Comparison of ENCODE assay signal across 26 cellular contexts in genomic region chr12:9123741-9124140, GRCh38. TPM values are rescaled to one million over a fixed set of nuclear protein-coding genes. Genes with fewer than 3 reads are reported as not detected.
DNase-seq lines count a peak whose midpoint lies in the region; ATAC-seq, FAIRE-seq and TF ChIP-seq lines count a peak whose summit lies in the region.
"Had no signal": no experiment of that assay in that cellular context is flagged by ENCODE, and none has a peak within 500 bp of the region (broad histone marks: within the 10 kb centered on the region; RNA-seq: fewer than 3 reads in every experiment).

No MANE protein-coding gene starts in this region.

- peak overlapping the region in 2 of 3 experiments; percentile 5 to 7 for H3K4me3 ChIP-seq in mammary epithelial cell (replicated peaks in 1 of 3; ENCODE audit: insufficient read depth in 1 of 3, low read depth in 2 of 3, low read length in 3 of 3)
- no peak overlapping the region for H3K4me3 ChIP-seq in parathyroid adenoma (ENCODE audit: low read depth, low read length)
- peak overlapping the region; percentile 14 to 34 (median 24) for H3K4me3 ChIP-seq in tibial nerve
- peak overlapping the region in 2 of 4 donors; percentile 1 to 28 for H3K4me3 ChIP-seq in adrenal gland
- no peak overlapping the region for H3K4me3 ChIP-seq in small intestine (ENCODE audit: low read depth in 1 of 2, low read length in 2 of 2)

- CTCF ChIA-PET in mammary epithelial cell (lab: Charles Lee; ENCODE audit: low non-redundant PET): no interaction called here

- H4K20me1 ChIP-seq in mammary epithelial cell (ENCODE audit: insufficient read depth, low read length): no peaks in the 10 kb centered on the region

- dilution Hi-C loops in mammary epithelial cell (cut with HindIII; ENCODE audit: low sequenced_read_pairs): no loop called here

- TF ChIP-seq EP300 in tibial nerve (IDR thresholded peaks at IDR 0.05): no peak

- H3K27ac ChIP-seq in mammary epithelial cell (ENCODE audit: insufficient read depth, low read depth, low read length): no peak overlapping the region
- H3K27ac ChIP-seq in parathyroid adenoma: peak overlapping the region; percentile 20
- peak overlapping the region; percentile 52 to 84 (median 66) for H3K27ac ChIP-seq in tibial nerve
- H3K27ac ChIP-seq in adrenal gland: peak overlapping the region in 2 of 5 donors; percentile 49 to 52
- peak overlapping the region in 1 of 2 donors; percentile 71 for H3K27ac ChIP-seq in small intestine (ENCODE audit: low read depth in 1 of 2, low read length in 1 of 2)
- H3K27ac ChIP-seq: WERI-Rb-1 had no signal

- H3K9ac ChIP-seq in mammary epithelial cell (ENCODE audit: insufficient read depth, low read length) (no peak overlapping the region), parathyroid adenoma (no peak overlapping the region)

- BruUV-seq in mammary epithelial cell (replicated peaks; lab: Mats Ljungman, UMichigan): no TSS peak

- peak; percentile 45 for ATAC-seq in left ventricle myocardium superior
- ATAC-seq: activated CD8-positive, alpha-beta T cell treated with anti-CD3 and anti-CD28 coated beads for 36 hours; activated T-cell treated with anti-CD3 and anti-CD28 coated beads, Interleukin-2, amount 50 U/mL, for 72 hours; stimulated activated naive CD8-positive, alpha-beta T cell treated with anti-CD3 and anti-CD28 coated beads, Interleukin-15, amount 100 ng/mL, for 72 hours had no signal

- H3K79me2 ChIP-seq in mammary epithelial cell (ENCODE audit: insufficient read depth, low read length) (no peaks in the 10 kb centered on the region), parathyroid adenoma (no peaks in the 10 kb centered on the region)

- H2AFZ ChIP-seq in mammary epithelial cell (ENCODE audit: low read depth, low read length): peak overlapping the region; percentile 28
- peak overlapping the region; percentile 29 for H2AFZ ChIP-seq in parathyroid adenoma

- H3K9me3 ChIP-seq in mammary epithelial cell (replicated peaks; ENCODE audit: insufficient read depth, low read length) (no peaks in the 10 kb centered on the region), parathyroid adenoma (ENCODE audit: control insufficient read depth, low read length) (no peaks in the 10 kb centered on the region), tibial nerve (no peaks in the 10 kb centered on the region), adrenal gland (replicated peaks in 1 of 3) (no peaks in the 10 kb centered on the region), small intestine (ENCODE audit: control insufficient read depth, low read depth) (no peaks in the 10 kb centered on the region)

- no peak for FAIRE-seq in small intestine (lab: Jason Lieb, UNC)
- FAIRE-seq: bronchial epithelial cell had no signal

- in situ Hi-C loops in mammary epithelial cell (cut with MboI; ENCODE audit: low sequenced_read_pairs in 2 of 2): no loop called here

- TF ChIP-seq POLR2A in tibial nerve (IDR thresholded peaks at IDR 0.05): no peak
- TF ChIP-seq POLR2A in adrenal gland (IDR thresholded peaks at IDR 0.05): no peak

- H3K4me2 ChIP-seq in mammary epithelial cell (ENCODE audit: insufficient read depth, low read depth, low read length) (peak overlapping the region; percentile 74), parathyroid adenoma (ENCODE audit: low read length) (peak overlapping the region; percentile 40)

- TF ChIP-seq CTCF in mammary epithelial cell (conservative IDR thresholded peaks at IDR 0.05 in 1 of 2, IDR thresholded peaks at IDR 0.05 in 1 of 2; ENCODE audit: extremely low read depth in 1 of 2, insufficient read depth in 1 of 2, low read depth in 1 of 2, low read length in 2 of 2) (no peak), parathyroid adenoma (IDR thresholded peaks at IDR 0.05) (no peak), tibial nerve (IDR thresholded peaks at IDR 0.05) (no peak), adrenal gland (IDR thresholded peaks at IDR 0.05) (no peak)

- no peaks in the 10 kb centered on the region for H3K36me3 ChIP-seq in mammary epithelial cell (ENCODE audit: insufficient read depth, low read length)
- no peaks in the 10 kb centered on the region for H3K36me3 ChIP-seq in parathyroid adenoma (ENCODE audit: control insufficient read depth, insufficient read depth, low read length)
- H3K36me3 ChIP-seq in tibial nerve: no peaks in the 10 kb centered on the region
- H3K36me3 ChIP-seq in adrenal gland (replicated peaks in 1 of 2): no peaks in the 10 kb centered on the region
- no peaks in the 10 kb centered on the region for H3K36me3 ChIP-seq in small intestine (ENCODE audit: control insufficient read depth in 2 of 2, insufficient read depth in 2 of 2, low read length in 2 of 2)
- H3K36me3 ChIP-seq: WERI-Rb-1 had no signal

- H3K27me3 ChIP-seq in mammary epithelial cell (ENCODE audit: insufficient read depth, low read length) (no peaks in the 10 kb centered on the region), parathyroid adenoma (ENCODE audit: control insufficient read depth, insufficient read depth, low read length) (no peaks in the 10 kb centered on the region), tibial nerve (no peaks in the 10 kb centered on the region), adrenal gland (no peaks in the 10 kb centered on the region), small intestine (ENCODE audit: control insufficient read depth in 2 of 2, insufficient read depth in 2 of 2, low read length in 2 of 2) (no peaks in the 10 kb centered on the region)

- DNase-seq in mammary epithelial cell (no peak), left ventricle myocardium superior (no peak), tibial nerve (ENCODE audit: low spot score in 2 of 2) (no peak), adrenal gland (no peak), small intestine (no peak), activated gamma-delta T cell treated with Interleukin-2 at 50 U/mL for 16 hours (no peak)
- DNase-seq in stimulated activated CD4-positive, alpha-beta T cell treated with anti-CD3 and anti-CD28 coated beads, Interleukin-4, amount 100 ng/mL, for 24 hours: no peak
- DNase-seq: activated CD8-positive, alpha-beta T cell treated with anti-CD3 and anti-CD28 coated beads for 36 hours; activated naive CD8-positive, alpha-beta T cell treated with anti-CD3 and anti-CD28 coated beads for 36 hours; activated T-cell treated with anti-CD3 and anti-CD28 coated beads, Interleukin-2, amount 50 U/mL, for 72 hours; Caco-2; EL; HCEC 1CT; immature natural killer cell; KG1; mesendoderm; NCI-H1048; NCI-H524; nephron progenitor cell; SHP77 treated with DMSO at 0.1 percent for 48 hours; stimulated activated naive CD8-positive, alpha-beta T cell treated with anti-CD3 and anti-CD28 coated beads, Interleukin-15, amount 100 ng/mL, for 72 hours; T-helper 1 cell; WERI-Rb-1 had no signal

- peaks cover 12% of the 10 kb centered on the region for H3K4me1 ChIP-seq in mammary epithelial cell (ENCODE audit: insufficient read depth, low read length)
- H3K4me1 ChIP-seq in parathyroid adenoma: no peaks in the 10 kb centered on the region
- peaks cover 0 to 54% (median 5%) of the 10 kb centered on the region in 4 donors for H3K4me1 ChIP-seq in tibial nerve
- peaks cover 0 to 19% of the 10 kb centered on the region in 2 donors for H3K4me1 ChIP-seq in adrenal gland (replicated peaks in 1 of 2)
- no peaks in the 10 kb centered on the region for H3K4me1 ChIP-seq in small intestine (ENCODE audit: control insufficient read depth in 2 of 2, insufficient read depth in 1 of 2, low read depth in 1 of 2, low read length in 1 of 2)

- 12% methylated on average over 4 of the region's 4 CpGs for WGBS in mammary epithelial cell (ENCODE audit: low coverage, missing lambda C conversion rate)
- WGBS in tibial nerve, 2 donors: 4 to 26% methylated on average over 4 of the region's 4 CpGs
- WGBS in adrenal gland, 4 donors: 42 to 58% (median 54%) methylated on average over 4 of the region's 4 CpGs
- 59 to 84% (median 81%) methylated on average over 4 of the region's 4 CpGs for WGBS in small intestine, 3 donors

- intact Hi-C loops in mammary epithelial cell (cut with micrococcal nuclease) (loop anchor here (5.0 kb wide), 1 partner anchor 56 kb away; no protein-coding TSS in a partner anchor), left ventricle myocardium superior (cut with micrococcal nuclease) (loop anchor here (5.0 kb wide), 1 partner anchor 39 kb away; no protein-coding TSS in a partner anchor), adrenal gland (cut with DNase I) (no loop called here)

RNA-seq across cellular contexts. Expression of gene A2M, which starts 8.0 kb away (rescaled TPM):
- total RNA-seq in mammary epithelial cell: 100 to 1,000 TPM in 1 of 2 donors, 1 to 10 TPM in 1; 2.9 to 228 TPM
- 5.1 TPM for polyA plus RNA-seq in mammary epithelial cell
- polyA minus RNA-seq in mammary epithelial cell: 1.2 TPM
- 569 TPM for total RNA-seq in left ventricle myocardium superior
- 100 to 1,000 TPM; 183 to 396 (median 303) TPM for total RNA-seq in tibial nerve
- total RNA-seq in adrenal gland: 100 to 1,000 TPM; 279 to 897 (median 381) TPM
- 100 to 1,000 TPM; 141 to 481 (median 164) TPM for polyA plus RNA-seq in adrenal gland
- polyA plus RNA-seq in small intestine: 10 to 100 TPM in 2 of 3 donors, 1 to 10 TPM in 1; 4.7 to 93.5 (median 24.9) TPM
- total RNA-seq: activated CD8-positive, alpha-beta T cell treated with anti-CD3 and anti-CD28 coated beads for 36 hours; activated naive CD8-positive, alpha-beta T cell treated with anti-CD3 and anti-CD28 coated beads for 36 hours; B cell had no signal

Comparison
In these comparisons a context has a peak if more than half of its experiments do, and no peak if none do; other contexts are left out.
1. H3K4me3 ChIP-seq: peak in mammary epithelial cell (2 of 3) and tibial nerve (4 of 4); none in parathyroid adenoma (single experiment) and small intestine (0 of 2).
2. intact Hi-C loops: an anchor here in mammary epithelial cell (5.0 kb wide) and left ventricle myocardium superior (5.0 kb wide); none called in adrenal gland.